8 cellular contexts compared by ENCODE assay signal in genomic region chr7:36473454-36474282, GRCh38.
DNase-seq lines count a peak whose midpoint lies in the region; ATAC-seq and TF ChIP-seq lines count a peak whose summit lies in the region.

No MANE protein-coding gene starts in this region.

- H3K4me2 ChIP-seq in MM.1S (ENCODE audit: low read depth, low read length), result no peak overlapping the region

- no peaks in the 10 kb centered on the region for H3K79me2 ChIP-seq in MM.1S (ENCODE audit: low read length)

- peak; percentile 53 for TF ChIP-seq CTCF in MM.1S (IDR thresholded peaks at IDR 0.05; ENCODE audit: low read length)
- peak; percentile 58 for TF ChIP-seq CTCF in WI38 (IDR thresholded peaks at IDR 0.05; ENCODE audit: low read depth, low read length)

- ATAC-seq in HG03025 (IDR thresholded peaks at IDR 0.05; ENCODE audit: low FRiP score, unreplicated experiment), result no peak

- H3K4me3 ChIP-seq in MM.1S (ENCODE audit: low read length), result no peak overlapping the region
- H3K4me3 ChIP-seq in WI38 (ENCODE audit: low read depth, low read length), result no peak overlapping the region

- no peaks in the 10 kb centered on the region for H3K27me3 ChIP-seq in MM.1S (replicated peaks; ENCODE audit: insufficient read depth, low read length)

- no peaks in the 10 kb centered on the region for H3K9me2 ChIP-seq in MM.1S (replicated peaks; ENCODE audit: insufficient read depth, low read length)

- H3K36me3 ChIP-seq in MM.1S (replicated peaks; ENCODE audit: insufficient read depth, low read length), result no peaks in the 10 kb centered on the region

- DNase-seq in activated T-cell treated with anti-CD3 and anti-CD28 coated beads for 48 hours (ENCODE audit: low read depth) (peak; percentile 38), MM.1S (no peak), head of caudate nucleus (peak; percentile 56 to 91 (median 78)), NCI-H2196 (lab: John Stamatoyannopoulos, UW; ENCODE audit: unreplicated experiment) (no peak)
- no peak for DNase-seq in activated T-cell treated with anti-CD3 and anti-CD28 coated beads, Interleukin-2, amount 50 U/mL, for 1 hour
- DNase-seq in stimulated activated CD4-positive, alpha-beta T cell treated with anti-CD3 and anti-CD28 coated beads, Interleukin-15, amount 100 ng/mL, for 24 hours, result peak; percentile 70

- no peak overlapping the region for H2AFZ ChIP-seq in MM.1S (ENCODE audit: low read length)

- H3K4me1 ChIP-seq in MM.1S (ENCODE audit: low read length), result no peaks in the 10 kb centered on the region

- intact Hi-C loops in head of caudate nucleus (cut with DNase I), result no loop called here

- H3K9me3 ChIP-seq in MM.1S (replicated peaks; ENCODE audit: insufficient read depth, low read length), result no peaks in the 10 kb centered on the region

- no peaks in the 10 kb centered on the region for H3F3A ChIP-seq in MM.1S (ENCODE audit: insufficient read depth, low read length)

- H3K27ac ChIP-seq in MM.1S (ENCODE audit: low read length), result no peak overlapping the region

- no peak overlapping the region for H3K9ac ChIP-seq in MM.1S (ENCODE audit: low read length)

- no peaks in the 10 kb centered on the region for H4K20me1 ChIP-seq in MM.1S (ENCODE audit: insufficient read depth, low read length)

Comparison
In these comparisons a context has a peak if more than half of its experiments do, and no peak if none do; other contexts are left out.
1. DNase-seq: peak in activated T-cell treated with anti-CD3 and anti-CD28 coated beads for 48 hours (single experiment), head of caudate nucleus (42 of 42) and stimulated activated CD4-positive, alpha-beta T cell treated with anti-CD3 and anti-CD28 coated beads, Interleukin-15, amount 100 ng/mL, for 24 hours (single experiment); none in activated T-cell treated with anti-CD3 and anti-CD28 coated beads, Interleukin-2, amount 50 U/mL, for 1 hour (single experiment), MM.1S (single experiment) and NCI-H2196 (single experiment).